Comparison of ENCODE assay signal across 8 cellular contexts in genomic region chr17:8156174-8156992, GRCh38. TPM values are rescaled to one million over a fixed set of nuclear protein-coding genes. Genes with fewer than 3 reads are reported as not detected.
DNase-seq lines count a peak whose midpoint lies in the region; ATAC-seq, FAIRE-seq and TF ChIP-seq lines count a peak whose summit lies in the region.

No MANE protein-coding gene starts in this region.

- FAIRE-seq in endometrium (lab: Jason Lieb, UNC), result peak; percentile 100

- H3K27ac Mint-ChIP-seq in Caco-2 (ENCODE audit: unreplicated experiment), result no peak overlapping the region
- no peak overlapping the region for H3K27ac Mint-ChIP-seq in activated CD8-positive, alpha-beta memory T cell treated with anti-CD3 and anti-CD28 coated beads, Interleukin-2, amount 10 ng/mL, durations not matched to agents 7 days and 5 days

- H3K4me3 Mint-ChIP-seq in Caco-2 (ENCODE audit: unreplicated experiment), result no peak overlapping the region
- no peak overlapping the region for H3K4me3 Mint-ChIP-seq in activated CD8-positive, alpha-beta memory T cell treated with anti-CD3 and anti-CD28 coated beads, Interleukin-2, amount 10 ng/mL, durations not matched to agents 7 days and 5 days

- peaks cover 29% of the 10 kb centered on the region for H3K36me3 Mint-ChIP-seq in Caco-2 (ENCODE audit: insufficient read depth, unreplicated experiment)
- H3K36me3 Mint-ChIP-seq in activated CD8-positive, alpha-beta memory T cell treated with anti-CD3 and anti-CD28 coated beads, Interleukin-2, amount 10 ng/mL, durations not matched to agents 7 days and 5 days, result peaks cover 13% of the 10 kb centered on the region

- H3K4me1 ChIP-seq in Caco-2 (peaks cover 19% of the 10 kb centered on the region), mesodermal cell (ENCODE audit: control insufficient read depth, insufficient read depth, low read length, poor library complexity, severe bottlenecking) (peaks cover 36% of the 10 kb centered on the region)

- peaks cover 26% of the 10 kb centered on the region for H3K4me1 Mint-ChIP-seq in Caco-2 (ENCODE audit: low read depth, unreplicated experiment)
- H3K4me1 Mint-ChIP-seq in activated CD8-positive, alpha-beta memory T cell treated with anti-CD3 and anti-CD28 coated beads, Interleukin-2, amount 10 ng/mL, durations not matched to agents 7 days and 5 days, result peaks cover 42% of the 10 kb centered on the region

- CTCF ChIA-PET in Caco-2 (lab: Charles Lee), result interaction anchor here (0.6 to 1.5 kb wide), 10 partner anchors 17 to 139 kb away, joined by 3 to 5 read pairs (median 4); partner anchors contain the start of gene SLC25A35
- CTCF ChIA-PET in activated CD8-positive, alpha-beta memory T cell treated with anti-CD3 and anti-CD28 coated beads, Interleukin-2, amount 10 ng/mL, durations not matched to agents 7 days and 5 days (lab: Charles Lee), result interaction anchor here (0.5 to 7.9 kb wide), 18 partner anchors 11 to 228 kb away, joined by 3 to 92 read pairs (median 4); partner anchors contain the start of genes ALOXE3, BORCS6, HES7 and TMEM107

- H3K27me3 Mint-ChIP-seq in Caco-2 (ENCODE audit: insufficient read depth, unreplicated experiment), result no peaks in the 10 kb centered on the region
- no peaks in the 10 kb centered on the region for H3K27me3 Mint-ChIP-seq in activated CD8-positive, alpha-beta memory T cell treated with anti-CD3 and anti-CD28 coated beads, Interleukin-2, amount 10 ng/mL, durations not matched to agents 7 days and 5 days

- no peak for TF ChIP-seq CTCF in Caco-2 (IDR thresholded peaks at IDR 0.05; ENCODE audit: insufficient read depth in 1 of 2, low read depth in 1 of 2, low read length in 1 of 2, severe bottlenecking in 1 of 2, unreplicated experiment in 1 of 2)

- POLR2A ChIA-PET in Caco-2 (lab: Charles Lee), result interaction anchor here (0.6 to 1.8 kb wide), 7 partner anchors 17 to 468 kb away, joined by 3 to 23 read pairs (median 4); partner anchors contain the start of gene WRAP53

- H3K27ac ChIP-seq in mesodermal cell (ENCODE audit: low read depth, low read length, severe bottlenecking), result peak overlapping the region; percentile 97

- no peaks in the 10 kb centered on the region for H3K9me3 ChIP-seq in Caco-2
- no peaks in the 10 kb centered on the region for H3K9me3 ChIP-seq in mesodermal cell (ENCODE audit: control insufficient read depth, low read length)

- DNase-seq in Caco-2, result peak; percentile 97 to 99
- DNase-seq in HT-29 (ENCODE audit: low spot score), result peak; percentile 98
- peak; percentile 100 for DNase-seq in NOMO-1 (lab: John Stamatoyannopoulos, UW; ENCODE audit: unreplicated experiment in 2 of 2)
- peak; percentile 100 for DNase-seq in activated CD8-positive, alpha-beta memory T cell treated with anti-CD3 and anti-CD28 coated beads, Interleukin-2, amount 10 ng/mL, durations not matched to agents 7 days and 5 days
- peak; percentile 100 for DNase-seq in stimulated activated CD8-positive, alpha-beta memory T cell treated with anti-CD3 and anti-CD28 coated beads, Interleukin-15, amount 100 ng/mL, for 4 hours (ENCODE audit: low read depth in 2 of 2)

- H3K36me3 ChIP-seq in Caco-2 (ENCODE audit: control insufficient read depth, insufficient read depth, low read length) (no peaks in the 10 kb centered on the region), mesodermal cell (ENCODE audit: control insufficient read depth, insufficient read depth, low read length) (peaks cover 25% of the 10 kb centered on the region)

- H3K4me3 ChIP-seq in Caco-2 (ENCODE audit: low read depth, low read length) (peak overlapping the region; percentile 44), mesodermal cell (ENCODE audit: extremely low read depth, insufficient read depth, low read length, poor library complexity, severe bottlenecking) (peak overlapping the region; percentile 62)

- no peaks in the 10 kb centered on the region for H3K9me3 Mint-ChIP-seq in Caco-2 (ENCODE audit: unreplicated experiment)
- no peaks in the 10 kb centered on the region for H3K9me3 Mint-ChIP-seq in activated CD8-positive, alpha-beta memory T cell treated with anti-CD3 and anti-CD28 coated beads, Interleukin-2, amount 10 ng/mL, durations not matched to agents 7 days and 5 days (ENCODE audit: low read depth)

- no peaks in the 10 kb centered on the region for H3K27me3 ChIP-seq in Caco-2 (replicated peaks; ENCODE audit: control insufficient read depth, insufficient read depth, low read length)

- peak; percentile 60 for ATAC-seq in GM21360 (IDR thresholded peaks at IDR 0.05; ENCODE audit: unreplicated experiment)
- ATAC-seq in activated CD8-positive, alpha-beta memory T cell treated with anti-CD3 and anti-CD28 coated beads, Interleukin-2, amount 10 ng/mL, durations not matched to agents 7 days and 5 days, result peak; percentile 79

- 1% methylated on average over 49 to 54 of the region's 62 CpGs for WGBS in mesodermal cell (ENCODE audit: insufficient coverage in 2 of 2), 2 experiments

- intact Hi-C loops in Caco-2 (cut with micrococcal nuclease; ENCODE audit: unreplicated experiment), result loop anchor here (1.0 kb wide), 1 partner anchor 18 kb away; no protein-coding TSS in a partner anchor

- no TSS peak for BruUV-seq in Caco-2 (replicated peaks; lab: Mats Ljungman, UMichigan)

RNA-seq across cellular contexts. Expression of gene PER1, which starts 4.2 kb away (rescaled TPM):
- 10.6 and 10.8 TPM in 2 replicates for total RNA-seq in Caco-2 (2022)
- total RNA-seq in HT-29 (2014; rRNA removed; shearing (Covaris generic)), result 37.1 and 43.5 TPM in 2 replicates
- 10 to 100 TPM; 47.3 to 56.4 TPM for total RNA-seq in activated CD8-positive, alpha-beta memory T cell treated with anti-CD3 and anti-CD28 coated beads, Interleukin-2, amount 10 ng/mL, durations not matched to agents 7 days and 5 days
- 34.6 TPM for polyA plus RNA-seq in mesodermal cell (2013, experiment 1 of 2)
- polyA plus RNA-seq in mesodermal cell (2013, experiment 2 of 2), result 26.0 TPM

RNA-seq across cellular contexts. Expression of gene VAMP2, which starts 6.4 kb away (rescaled TPM):
- 10.5 and 12.2 TPM in 2 replicates for total RNA-seq in Caco-2 (2022)
- total RNA-seq in HT-29 (2014; rRNA removed; shearing (Covaris generic)), result 4.9 and 5.8 TPM in 2 replicates
- total RNA-seq in activated CD8-positive, alpha-beta memory T cell treated with anti-CD3 and anti-CD28 coated beads, Interleukin-2, amount 10 ng/mL, durations not matched to agents 7 days and 5 days, result 10 to 100 TPM; 47.6 to 68.9 TPM
- polyA plus RNA-seq in mesodermal cell (2013, experiment 1 of 2), result 30.2 TPM
- polyA plus RNA-seq in mesodermal cell (2013, experiment 2 of 2), result 27.0 TPM

RNA-seq across cellular contexts. Expression of gene TMEM107, which starts 19.8 kb away (rescaled TPM):
- total RNA-seq in Caco-2 (2022), result 5.4 TPM in 2 replicates
- 12.6 and 14.5 TPM in 2 replicates for total RNA-seq in HT-29 (2014; rRNA removed; shearing (Covaris generic))
- 10 to 100 TPM; 29.9 to 61.0 TPM for total RNA-seq in activated CD8-positive, alpha-beta memory T cell treated with anti-CD3 and anti-CD28 coated beads, Interleukin-2, amount 10 ng/mL, durations not matched to agents 7 days and 5 days
- polyA plus RNA-seq in mesodermal cell (2013, experiment 1 of 2), result 36.8 TPM
- 40.6 TPM for polyA plus RNA-seq in mesodermal cell (2013, experiment 2 of 2)

RNA-seq across cellular contexts. Expression of gene HES7, which starts 32.5 kb away (rescaled TPM):
- total RNA-seq in Caco-2 (2022), result not detected in 2 replicates
- 0.61 and 0.76 TPM in 2 replicates for total RNA-seq in HT-29 (2014; rRNA removed; shearing (Covaris generic))
- total RNA-seq in activated CD8-positive, alpha-beta memory T cell treated with anti-CD3 and anti-CD28 coated beads, Interleukin-2, amount 10 ng/mL, durations not matched to agents 7 days and 5 days, result 1 to 10 TPM; 1.2 TPM
- polyA plus RNA-seq in mesodermal cell (2013, experiment 1 of 2), result 0.85 TPM
- polyA plus RNA-seq in mesodermal cell (2013, experiment 2 of 2), result 0.25 TPM

RNA-seq across cellular contexts. Expression of gene BORCS6, which starts 33.6 kb away (rescaled TPM):
- 4.2 and 4.7 TPM in 2 replicates for total RNA-seq in Caco-2 (2022)
- 12.4 and 12.8 TPM in 2 replicates for total RNA-seq in HT-29 (2014; rRNA removed; shearing (Covaris generic))
- total RNA-seq in activated CD8-positive, alpha-beta memory T cell treated with anti-CD3 and anti-CD28 coated beads, Interleukin-2, amount 10 ng/mL, durations not matched to agents 7 days and 5 days, result 10 to 100 TPM; 14.9 to 16.8 TPM
- 5.8 TPM for polyA plus RNA-seq in mesodermal cell (2013, experiment 1 of 2)
- polyA plus RNA-seq in mesodermal cell (2013, experiment 2 of 2), result 4.4 TPM

Comparison
In these comparisons a context has a peak if more than half of its experiments do, and no peak if none do; other contexts are left out.
1. Peak in every context shown above with its lines: DNase-seq, ATAC-seq, H3K4me3 ChIP-seq and H3K27ac ChIP-seq.